In genomic region chr6:117206951-117207687, GRCh38 we compare ENCODE assay signal across 19 cellular contexts. TPM values are rescaled to one million over a fixed set of nuclear protein-coding genes. Genes with fewer than 3 reads are reported as not detected.
DNase-seq lines count a peak whose midpoint lies in the region; ATAC-seq and TF ChIP-seq lines count a peak whose summit lies in the region.
"Had no signal": no experiment of that assay in that cellular context is flagged by ENCODE, and none has a peak within 500 bp of the region (broad histone marks: within the 10 kb centered on the region; RNA-seq: fewer than 3 reads in every experiment).

No MANE protein-coding gene starts in this region.

- H3K4me3 ChIP-seq in GM23338 (no peak overlapping the region), epithelial cell of esophagus (ENCODE audit: low read length) (no peak overlapping the region), neural progenitor cell (no peak overlapping the region)
- H3K4me3 ChIP-seq: skin epidermis, uterus had no signal

- H3K4me3 Mint-ChIP-seq in GM23338 (no peak overlapping the region), neural progenitor cell (no peak overlapping the region)
- H3K4me3 Mint-ChIP-seq: activated B cell treated with CpG ODN at 0.5 μM for 24 hours, memory B cell, T-cell had no signal

- ATAC-seq in GM23338 = peak; percentile 79
- ATAC-seq in GM18502 (IDR thresholded peaks at IDR 0.05; ENCODE audit: poor library complexity, unreplicated experiment) = no peak
- ATAC-seq: stimulated activated naive CD8-positive, alpha-beta T cell treated with anti-CD3 and anti-CD28 coated beads, Interleukin-15, Interleukin-2, amounts not matched to agents 100 U/mL and 50 U/mL, for 24 hours; T-cell had no signal

- H3K27ac ChIP-seq in GM23338 (ENCODE audit: low read depth) (no peak overlapping the region), neural progenitor cell (no peak overlapping the region)
- H3K27ac ChIP-seq: brain microvascular endothelial cell, neutrophil, skin epidermis, uterus had no signal

- H3K27ac Mint-ChIP-seq in GM23338 = 0 out of 2 replicates have a peak overlapping the region, but pooled peaks have one; percentile 29
- H3K27ac Mint-ChIP-seq in neural progenitor cell = peak overlapping the region; percentile 8
- H3K27ac Mint-ChIP-seq: activated B cell treated with CpG ODN at 0.5 μM for 24 hours, memory B cell, T-cell had no signal

- H3K27me3 ChIP-seq in GM23338 (ENCODE audit: insufficient read depth) (no peaks in the 10 kb centered on the region), neural progenitor cell (no peaks in the 10 kb centered on the region)
- H3K27me3 ChIP-seq: brain microvascular endothelial cell, neutrophil, uterus had no signal

- H3K79me2 ChIP-seq in GM23338 (replicated peaks; ENCODE audit: insufficient read depth) (no peaks in the 10 kb centered on the region), neural progenitor cell (ENCODE audit: low read depth) (no peaks in the 10 kb centered on the region)

- H3K4me2 ChIP-seq in GM23338 = no peak overlapping the region
- H3K4me2 ChIP-seq in neural progenitor cell = no peak overlapping the region

- 0 out of 2 replicates have a peak, but pooled peaks cover 3% of the 10 kb centered on the region for H3K4me1 ChIP-seq in GM23338 (ENCODE audit: insufficient read depth)
- H3K4me1 ChIP-seq in neural progenitor cell = peaks cover 9% of the 10 kb centered on the region
- H3K4me1 ChIP-seq: uterus had no signal

- H3K9me2 ChIP-seq in GM23338 (ENCODE audit: insufficient read depth) = no peaks in the 10 kb centered on the region

- H3K36me3 ChIP-seq in GM23338 (ENCODE audit: insufficient read depth) = no peaks in the 10 kb centered on the region
- no peaks in the 10 kb centered on the region for H3K36me3 ChIP-seq in neural progenitor cell
- H3K36me3 ChIP-seq: brain microvascular endothelial cell, neutrophil, uterus had no signal

- DNase-seq in GM23338 (ENCODE audit: low spot score) (peak; percentile 51), NCI-H526 treated with DMSO at 0.1 percent for 48 hours (lab: John Stamatoyannopoulos, UW) (peak; percentile 4), epithelial cell of esophagus (ENCODE audit: low read depth) (peak; percentile 49), neural progenitor cell (ENCODE audit: low spot score) (peak; percentile 73), LoVo (ENCODE audit: low spot score) (no peak), NCI-H1436 treated with DMSO at 0.1 percent for 48 hours (lab: John Stamatoyannopoulos, UW) (no peak)
- DNase-seq in stimulated activated CD4-positive, alpha-beta T cell treated with anti-CD3 and anti-CD28 coated beads, Interleukin-4, amount 100 ng/mL, for 24 hours = no peak
- DNase-seq: activated B cell treated with CpG ODN at 0.5 μM for 24 hours; activated naive CD4-positive, alpha-beta T cell; brain microvascular endothelial cell; NCI-H1105 treated with DMSO at 0.1 percent for 48 hours; NCI-H446; stimulated activated naive CD8-positive, alpha-beta T cell treated with anti-CD3 and anti-CD28 coated beads, Interleukin-15, Interleukin-2, amounts not matched to agents 100 U/mL and 50 U/mL, for 24 hours; T-cell; uterus had no signal

- H3K9me3 Mint-ChIP-seq in GM23338 (no peaks in the 10 kb centered on the region), neural progenitor cell (no peaks in the 10 kb centered on the region)
- H3K9me3 Mint-ChIP-seq: activated B cell treated with CpG ODN at 0.5 μM for 24 hours had no signal

- peaks cover 16% of the 10 kb centered on the region; the same call in 2 of the 3 replicates for H3K4me1 Mint-ChIP-seq in GM23338
- peaks cover 9% of the 10 kb centered on the region for H3K4me1 Mint-ChIP-seq in neural progenitor cell
- H3K4me1 Mint-ChIP-seq: activated B cell treated with CpG ODN at 0.5 μM for 24 hours, memory B cell, T-cell had no signal

- H3K9me3 ChIP-seq in neural progenitor cell (ENCODE audit: low read depth) = no peaks in the 10 kb centered on the region
- H3K9me3 ChIP-seq: neutrophil, uterus had no signal

- H3K27me3 Mint-ChIP-seq in GM23338 (ENCODE audit: insufficient read depth, low read depth, poor library complexity) (peaks cover 4% of the 10 kb centered on the region), neural progenitor cell (ENCODE audit: insufficient read depth, low read depth) (peaks cover 2% of the 10 kb centered on the region)
- H3K27me3 Mint-ChIP-seq: activated B cell treated with CpG ODN at 0.5 μM for 24 hours, memory B cell had no signal

- TF ChIP-seq CTCF in GM23338 (conservative IDR thresholded peaks at IDR 0.05; ENCODE audit: low read depth in 2 of 2) = no peak
- TF ChIP-seq CTCF in epithelial cell of esophagus (IDR thresholded peaks at IDR 0.05; ENCODE audit: insufficient read depth, low read depth, low read length, missing control alignments) = no peak
- no peak for TF ChIP-seq CTCF in neural progenitor cell (IDR thresholded peaks at IDR 0.05)

- no peaks in the 10 kb centered on the region for H4K20me1 ChIP-seq in GM23338 (replicated peaks; ENCODE audit: insufficient read depth)
- H4K20me1 ChIP-seq in neural progenitor cell (ENCODE audit: low read depth) = no peaks in the 10 kb centered on the region

- no peaks in the 10 kb centered on the region for H3F3A ChIP-seq in GM23338 (replicated peaks; ENCODE audit: low read depth)
- no peaks in the 10 kb centered on the region for H3F3A ChIP-seq in neural progenitor cell (ENCODE audit: low read depth)

- H2AFZ ChIP-seq in GM23338 = no peak overlapping the region; the same call in 1 of the 2 replicates
- H2AFZ ChIP-seq in neural progenitor cell (replicated peaks) = no peak overlapping the region

- no peak overlapping the region for H3K9ac ChIP-seq in neural progenitor cell

- H3K36me3 Mint-ChIP-seq in GM23338 (ENCODE audit: low read depth) (no peaks in the 10 kb centered on the region), neural progenitor cell (no peaks in the 10 kb centered on the region)
- H3K36me3 Mint-ChIP-seq: memory B cell, T-cell had no signal

TF ChIP-seq in GM23338, 12 proteins besides CTCF, POLR2A, EP300 and RAD21:
- no peak for TF ChIP-seq ZNF331 (CRISPR knock-in tag; IDR thresholded peaks at IDR 0.05; ENCODE audit: low read depth)
TF ChIP-seq in GM23338: peak in this region for 0.

RNA-seq across cellular contexts. Expression of gene VGLL2, which starts 58.2 kb away (rescaled TPM):
- 0.12 TPM in 1 of 2 replicates, not detected in the other for total RNA-seq in GM23338 (2014; rRNA removed; shearing (Covaris generic))
- not detected in 2 replicates for polyA plus RNA-seq in GM23338 (2016; fragmentation: Nextera tagmentation; extraction: Ambion mirVana)
- total RNA-seq in neural progenitor cell (ENCODE audit: low replicate concordance) = not detected in 2 replicates
- total RNA-seq: activated B cell treated with CpG ODN at 0.5 μM for 24 hours, T-cell, uterus had no signal

Comparison
In these comparisons a context has a peak if more than half of its experiments do, and no peak if none do; other contexts are left out.
1. DNase-seq: peak in GM23338 (single experiment), NCI-H526 treated with DMSO at 0.1 percent for 48 hours (single experiment), epithelial cell of esophagus (single experiment) and neural progenitor cell (single experiment); none in LoVo (single experiment), NCI-H1436 treated with DMSO at 0.1 percent for 48 hours (single experiment) and stimulated activated CD4-positive, alpha-beta T cell treated with anti-CD3 and anti-CD28 coated beads, Interleukin-4, amount 100 ng/mL, for 24 hours (single experiment).